ENCODE assay signal across 1 cellular context in genomic region chr1:66592106-66592507, GRCh38. TPM values are rescaled to one million over a fixed set of nuclear protein-coding genes. Genes with fewer than 3 reads are reported as not detected.
"Had no signal": no experiment of that assay in that cellular context is flagged by ENCODE, and none has a peak within 500 bp of the region (broad histone marks: within the 10 kb centered on the region; RNA-seq: fewer than 3 reads in every experiment).

No MANE protein-coding gene starts in this region.

RNA-seq across cellular contexts. Expression of gene SGIP1, which starts 58.2 kb away (rescaled TPM):
- total RNA-seq: naive thymus-derived CD8-positive, alpha-beta T cell had no signal
- polyA plus RNA-seq: naive thymus-derived CD8-positive, alpha-beta T cell had no signal
